In genomic region chr12:28247806-28248205, GRCh38 we compare ENCODE assay signal across 1 cellular context.
TF ChIP-seq lines count a peak whose summit lies in the region.

No MANE protein-coding gene starts in this region.

TF ChIP-seq in WTC11, 78 proteins besides CTCF, POLR2A, EP300 and RAD21:
- TF ChIP-seq, protein P1, sequence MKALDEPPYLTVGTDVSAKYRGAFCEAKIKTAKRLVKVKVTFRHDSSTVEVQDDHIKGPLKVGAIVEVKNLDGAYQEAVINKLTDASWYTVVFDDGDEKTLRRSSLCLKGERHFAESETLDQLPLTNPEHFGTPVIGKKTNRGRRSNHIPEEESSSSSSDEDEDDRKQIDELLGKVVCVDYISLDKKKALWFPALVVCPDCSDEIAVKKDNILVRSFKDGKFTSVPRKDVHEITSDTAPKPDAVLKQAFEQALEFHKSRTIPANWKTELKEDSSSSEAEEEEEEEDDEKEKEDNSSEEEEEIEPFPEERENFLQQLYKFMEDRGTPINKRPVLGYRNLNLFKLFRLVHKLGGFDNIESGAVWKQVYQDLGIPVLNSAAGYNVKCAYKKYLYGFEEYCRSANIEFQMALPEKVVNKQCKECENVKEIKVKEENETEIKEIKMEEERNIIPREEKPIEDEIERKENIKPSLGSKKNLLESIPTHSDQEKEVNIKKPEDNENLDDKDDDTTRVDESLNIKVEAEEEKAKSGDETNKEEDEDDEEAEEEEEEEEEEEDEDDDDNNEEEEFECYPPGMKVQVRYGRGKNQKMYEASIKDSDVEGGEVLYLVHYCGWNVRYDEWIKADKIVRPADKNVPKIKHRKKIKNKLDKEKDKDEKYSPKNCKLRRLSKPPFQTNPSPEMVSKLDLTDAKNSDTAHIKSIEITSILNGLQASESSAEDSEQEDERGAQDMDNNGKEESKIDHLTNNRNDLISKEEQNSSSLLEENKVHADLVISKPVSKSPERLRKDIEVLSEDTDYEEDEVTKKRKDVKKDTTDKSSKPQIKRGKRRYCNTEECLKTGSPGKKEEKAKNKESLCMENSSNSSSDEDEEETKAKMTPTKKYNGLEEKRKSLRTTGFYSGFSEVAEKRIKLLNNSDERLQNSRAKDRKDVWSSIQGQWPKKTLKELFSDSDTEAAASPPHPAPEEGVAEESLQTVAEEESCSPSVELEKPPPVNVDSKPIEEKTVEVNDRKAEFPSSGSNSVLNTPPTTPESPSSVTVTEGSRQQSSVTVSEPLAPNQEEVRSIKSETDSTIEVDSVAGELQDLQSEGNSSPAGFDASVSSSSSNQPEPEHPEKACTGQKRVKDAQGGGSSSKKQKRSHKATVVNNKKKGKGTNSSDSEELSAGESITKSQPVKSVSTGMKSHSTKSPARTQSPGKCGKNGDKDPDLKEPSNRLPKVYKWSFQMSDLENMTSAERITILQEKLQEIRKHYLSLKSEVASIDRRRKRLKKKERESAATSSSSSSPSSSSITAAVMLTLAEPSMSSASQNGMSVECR (CRISPR knock-in tag; IDR thresholded peaks at IDR 0.05; ENCODE audit: borderline replicate concordance): no peak
- TF ChIP-seq RORB (CRISPR knock-in tag; IDR thresholded peaks at IDR 0.05): no peak
- no peak for TF ChIP-seq ELF4 (CRISPR knock-in tag; IDR thresholded peaks at IDR 0.05; ENCODE audit: low read depth)
- TF ChIP-seq, protein P2, sequence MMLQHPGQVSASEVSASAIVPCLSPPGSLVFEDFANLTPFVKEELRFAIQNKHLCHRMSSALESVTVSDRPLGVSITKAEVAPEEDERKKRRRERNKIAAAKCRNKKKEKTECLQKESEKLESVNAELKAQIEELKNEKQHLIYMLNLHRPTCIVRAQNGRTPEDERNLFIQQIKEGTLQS (CRISPR knock-in tag; conservative IDR thresholded peaks at IDR 0.05): no peak
- TF ChIP-seq TP53 (CRISPR knock-in tag; IDR thresholded peaks at IDR 0.05): no peak
- TF ChIP-seq SMAD4 (CRISPR knock-in tag; IDR thresholded peaks at IDR 0.05): no peak
- no peak for TF ChIP-seq TCF7 (CRISPR knock-in tag; IDR thresholded peaks at IDR 0.05; ENCODE audit: low read depth)
- TF ChIP-seq, protein P3, sequence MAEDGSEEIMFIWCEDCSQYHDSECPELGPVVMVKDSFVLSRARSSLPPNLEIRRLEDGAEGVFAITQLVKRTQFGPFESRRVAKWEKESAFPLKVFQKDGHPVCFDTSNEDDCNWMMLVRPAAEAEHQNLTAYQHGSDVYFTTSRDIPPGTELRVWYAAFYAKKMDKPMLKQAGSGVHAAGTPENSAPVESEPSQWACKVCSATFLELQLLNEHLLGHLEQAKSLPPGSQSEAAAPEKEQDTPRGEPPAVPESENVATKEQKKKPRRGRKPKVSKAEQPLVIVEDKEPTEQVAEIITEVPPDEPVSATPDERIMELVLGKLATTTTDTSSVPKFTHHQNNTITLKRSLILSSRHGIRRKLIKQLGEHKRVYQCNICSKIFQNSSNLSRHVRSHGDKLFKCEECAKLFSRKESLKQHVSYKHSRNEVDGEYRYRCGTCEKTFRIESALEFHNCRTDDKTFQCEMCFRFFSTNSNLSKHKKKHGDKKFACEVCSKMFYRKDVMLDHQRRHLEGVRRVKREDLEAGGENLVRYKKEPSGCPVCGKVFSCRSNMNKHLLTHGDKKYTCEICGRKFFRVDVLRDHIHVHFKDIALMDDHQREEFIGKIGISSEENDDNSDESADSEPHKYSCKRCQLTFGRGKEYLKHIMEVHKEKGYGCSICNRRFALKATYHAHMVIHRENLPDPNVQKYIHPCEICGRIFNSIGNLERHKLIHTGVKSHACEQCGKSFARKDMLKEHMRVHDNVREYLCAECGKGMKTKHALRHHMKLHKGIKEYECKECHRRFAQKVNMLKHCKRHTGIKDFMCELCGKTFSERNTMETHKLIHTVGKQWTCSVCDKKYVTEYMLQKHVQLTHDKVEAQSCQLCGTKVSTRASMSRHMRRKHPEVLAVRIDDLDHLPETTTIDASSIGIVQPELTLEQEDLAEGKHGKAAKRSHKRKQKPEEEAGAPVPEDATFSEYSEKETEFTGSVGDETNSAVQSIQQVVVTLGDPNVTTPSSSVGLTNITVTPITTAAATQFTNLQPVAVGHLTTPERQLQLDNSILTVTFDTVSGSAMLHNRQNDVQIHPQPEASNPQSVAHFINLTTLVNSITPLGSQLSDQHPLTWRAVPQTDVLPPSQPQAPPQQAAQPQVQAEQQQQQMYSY (CRISPR knock-in tag; IDR thresholded peaks at IDR 0.05): no peak
- no peak for TF ChIP-seq FOXK1 (CRISPR knock-in tag; IDR thresholded peaks at IDR 0.05)
- TF ChIP-seq ZNF425 (CRISPR knock-in tag; conservative IDR thresholded peaks at IDR 0.05): no peak
- TF ChIP-seq ZNF671 (CRISPR knock-in tag; IDR thresholded peaks at IDR 0.05): no peak
- no peak for TF ChIP-seq NFYB (CRISPR knock-in tag; conservative IDR thresholded peaks at IDR 0.05; ENCODE audit: low read depth)
- no peak for TF ChIP-seq JUN (CRISPR knock-in tag; IDR thresholded peaks at IDR 0.05)
